ENCODE assay signal across 27 cellular contexts in the genomic region with DNA sequence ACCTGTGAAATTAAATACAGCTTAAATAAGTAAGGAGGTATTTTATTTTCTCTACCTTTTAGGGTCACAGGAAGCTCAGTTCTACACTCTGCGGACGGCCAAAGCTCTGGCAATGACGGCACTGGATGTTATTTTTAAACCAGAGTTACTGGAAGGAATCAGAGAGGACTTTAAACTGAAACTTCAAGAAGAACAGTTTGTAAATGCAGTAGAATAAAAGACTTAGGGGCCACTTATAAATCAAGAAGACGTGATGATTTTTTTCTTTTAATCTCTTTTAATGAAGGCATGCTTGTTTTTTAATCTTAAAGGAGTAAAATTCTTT. TPM values are rescaled to one million over a fixed set of nuclear protein-coding genes. Genes with fewer than 3 reads are reported as not detected.
A peak's percentile ranks its signal among the peaks of the same experiment; 100 is the strongest.
DNase-seq lines count a peak whose midpoint lies in the region; ATAC-seq and TF ChIP-seq lines count a peak whose summit lies in the region.
"Had no signal": no experiment of that assay in that cellular context is flagged by ENCODE, and none has a peak within 500 bp of the region (broad histone marks: within the 10 kb centered on the region; RNA-seq: fewer than 3 reads in every experiment).

No MANE protein-coding gene starts in this region.

- H2AFZ ChIP-seq in hepatocyte = no peak overlapping the region

- H4K20me1 ChIP-seq in hepatocyte (ENCODE audit: insufficient read depth, poor library complexity, severe bottlenecking) = no peaks in the 10 kb centered on the region

- H3K36me3 ChIP-seq in hepatocyte (replicated peaks; ENCODE audit: insufficient read depth, low read depth) (no peaks in the 10 kb centered on the region), psoas muscle (ENCODE audit: insufficient read depth in 1 of 2, low read depth in 1 of 2) (peaks cover 2 to 78% of the 10 kb centered on the region in 2 donors), tibial artery (peaks cover 21 to 29% (median 27%) of the 10 kb centered on the region in 3 donors)

- ATAC-seq in psoas muscle = peak; percentile 88 to 92 (median 90)
- no peak for ATAC-seq in HG03196 (IDR thresholded peaks at IDR 0.05; ENCODE audit: unreplicated experiment)
- ATAC-seq in HG02623 (IDR thresholded peaks at IDR 0.05; ENCODE audit: unreplicated experiment) = no peak
- ATAC-seq: activated CD8-positive, alpha-beta memory T cell treated with anti-CD3 and anti-CD28 coated beads, Interleukin-2, amount 10 ng/mL, durations not matched to agents 7 days and 5 days had no signal

- no peaks in the 10 kb centered on the region for H3K9me3 ChIP-seq in hepatocyte (ENCODE audit: low read depth)
- no peaks in the 10 kb centered on the region for H3K9me3 ChIP-seq in psoas muscle
- H3K9me3 ChIP-seq in tibial artery = no peaks in the 10 kb centered on the region
- H3K9me3 ChIP-seq: HAP-1 had no signal

- peak overlapping the region; percentile 27 for H3K4me2 ChIP-seq in hepatocyte

- H3K27ac ChIP-seq in hepatocyte (peak overlapping the region; percentile 55), psoas muscle (peak overlapping the region; percentile 90), tibial artery (peak overlapping the region; percentile 82 to 89)
- H3K27ac ChIP-seq: VCaP had no signal

- H3K79me2 ChIP-seq in hepatocyte = no peaks in the 10 kb centered on the region

- intact Hi-C loops in psoas muscle (cut with DNase I) (no loop called here), tibial artery (cut with DNase I; ENCODE audit: low total_unique reads) (no loop called here)

- H3K4me3 ChIP-seq in fibroblast of mammary gland (ENCODE audit: control insufficient read depth, low read depth, low read length) (no peak overlapping the region), hepatocyte (no peak overlapping the region), psoas muscle (peak overlapping the region; percentile 40), tibial artery (peak overlapping the region; percentile 12 to 27)
- H3K4me3 ChIP-seq: HAP-1 had no signal

- TF ChIP-seq CTCF in fibroblast of mammary gland (conservative IDR thresholded peaks at IDR 0.05; ENCODE audit: control insufficient read depth, insufficient read depth, low read depth, low read length) = no peak
- no peak for TF ChIP-seq CTCF in hepatocyte (IDR thresholded peaks at IDR 0.05; ENCODE audit: poor library complexity)
- TF ChIP-seq CTCF in psoas muscle (IDR thresholded peaks at IDR 0.05) = no peak
- no peak for TF ChIP-seq CTCF in tibial artery (IDR thresholded peaks at IDR 0.05)

- H3K27me3 ChIP-seq in hepatocyte (no peaks in the 10 kb centered on the region), psoas muscle (ENCODE audit: insufficient read depth in 3 of 3, low read length in 2 of 3) (no peaks in the 10 kb centered on the region), tibial artery (no peaks in the 10 kb centered on the region)

- H3K4me1 ChIP-seq in hepatocyte (ENCODE audit: insufficient read depth) (no peaks in the 10 kb centered on the region), psoas muscle (peaks cover 20% of the 10 kb centered on the region), tibial artery (peaks cover 0 to 41% (median 23%) of the 10 kb centered on the region in 4 donors)

- no peaks in the 10 kb centered on the region for H3K9me2 ChIP-seq in hepatocyte (replicated peaks; ENCODE audit: insufficient read depth)

- 90% methylated on average over 4 of the region's 4 CpGs for WGBS in hepatocyte (ENCODE audit: low lambda C conversion rate, missing lambda C conversion rate)
- WGBS in psoas muscle, 3 donors = 12 to 27% (median 18%) methylated on average over 4 of the region's 4 CpGs

- DNase-seq in fibroblast of mammary gland (ENCODE audit: low read depth) (peak; percentile 26), hepatocyte (ENCODE audit: low spot score) (no peak), psoas muscle (peak in 1 of 2 donors; percentile 32), tibial artery (peak; percentile 38 to 80), COLO668 (lab: John Stamatoyannopoulos, UW; ENCODE audit: unreplicated experiment) (no peak)
- no peak for DNase-seq in activated CD4-positive, alpha-beta T cell treated with anti-CD3 and anti-CD28 coated beads, Interleukin-2, amount 50 U/mL, for 4 hours
- DNase-seq: activated CD4-positive, alpha-beta T cell treated with anti-CD3 and anti-CD28 coated beads, Interleukin-2, amount 10 ng/mL, durations not matched to agents 24 days and 14 days; activated CD8-positive, alpha-beta memory T cell treated with anti-CD3 and anti-CD28 coated beads, Interleukin-2, amount 10 ng/mL, durations not matched to agents 7 days and 5 days; activated naive CD4-positive, alpha-beta T cell treated with anti-CD3 and anti-CD28 coated beads, Interleukin-2, amount 50 U/mL, for 16 hours; cerebellar nuclear complex; DMS 273 treated with DMSO at 0.1 percent for 48 hours; effector CD8-positive, alpha-beta T cell; KBM-7; NCI-H1694; NCI-H2171; NCI-H526 treated with DMSO at 0.1 percent for 48 hours; retina; stimulated activated CD4-positive, alpha-beta T cell treated with anti-CD3 and anti-CD28 coated beads, Interleukin-15, amount 100 ng/mL, for 24 hours had no signal

RNA-seq across cellular contexts. Expression of a gene that starts 16.2 kb away (rescaled TPM):
- 20.8 and 25.3 TPM in 2 replicates for total RNA-seq in hepatocyte
- polyA plus RNA-seq in hepatocyte = 8.7 and 9.5 TPM in 2 replicates
- total RNA-seq in psoas muscle = 10 to 100 TPM; 13.1 to 56.2 (median 25.0) TPM
- 10 to 100 TPM in 1 of 3 donors, 1 to 10 TPM in 2; 2.7 to 24.2 (median 7.0) TPM for polyA plus RNA-seq in psoas muscle

RNA-seq across cellular contexts. Expression of a gene that starts 44.1 kb away (rescaled TPM):
- total RNA-seq in hepatocyte (5.7 and 7.3 TPM in 2 replicates), psoas muscle (under 1 TPM; 0.21 to 0.71 (median 0.24) TPM)
- polyA plus RNA-seq in hepatocyte (5.6 and 7.6 TPM in 2 replicates), psoas muscle (under 1 TPM; 0.09 to 0.29 (median 0.13) TPM)
- total RNA-seq: activated CD8-positive, alpha-beta memory T cell treated with anti-CD3 and anti-CD28 coated beads, Interleukin-2, amount 10 ng/mL, durations not matched to agents 7 days and 5 days; HT1080; mononuclear cell had no signal

RNA-seq across cellular contexts. Expression of a gene that starts 55.1 kb away (rescaled TPM):
- total RNA-seq in hepatocyte (0.27 TPM in 1 of 2 replicates, not detected in the other), psoas muscle (under 1 TPM in 2 of 4 donors, not detected in 2; 0.15 TPM)
- polyA plus RNA-seq in hepatocyte (0.60 TPM in 1 of 2 replicates, not detected in the other), psoas muscle (under 1 TPM in 2 of 3 donors, not detected in 1; 0.04 to 0.05 TPM)
- total RNA-seq: activated CD4-positive, alpha-beta T cell treated with anti-CD3 and anti-CD28 coated beads, Interleukin-2, amount 10 ng/mL, durations not matched to agents 24 days and 14 days; activated CD8-positive, alpha-beta memory T cell treated with anti-CD3 and anti-CD28 coated beads, Interleukin-2, amount 10 ng/mL, durations not matched to agents 7 days and 5 days; activated T-helper 1 cell treated with anti-CD3 and anti-CD28 coated beads, Interleukin-12 subunit alpha, Interleukin-12 subunit beta, Interleukin-2, Interleukin-4 antibody, amounts not matched to agents 30 ng/mL and 10 ng/mL and 1 ng/mL, durations not matched to agents 14 hours and 24 hours and 36 hours; glomerular endothelial cell; HT1080; subcutaneous adipose tissue had no signal

Comparison
In these comparisons a context has a peak if more than half of its experiments do, and no peak if none do; other contexts are left out.
1. DNase-seq: peak in fibroblast of mammary gland (single experiment) and tibial artery (2 of 2); none in hepatocyte (single experiment), activated CD4-positive, alpha-beta T cell treated with anti-CD3 and anti-CD28 coated beads, Interleukin-2, amount 50 U/mL, for 4 hours (0 of 2) and COLO668 (single experiment).
2. H3K4me3 ChIP-seq: peak in psoas muscle (single experiment) and tibial artery (2 of 2); none in fibroblast of mammary gland (single experiment) and hepatocyte (single experiment).
3. ATAC-seq: peak in psoas muscle (4 of 4); none in HG03196 (single experiment) and HG02623 (single experiment).
4. Peak in every context shown above with its lines, with median percentiles within 50 percentile points of each other: H3K27ac ChIP-seq.